In genomic region chr20:37202267-37202943, GRCh38 we compare ENCODE assay signal across 8 cellular contexts. TPM values are rescaled to one million over a fixed set of nuclear protein-coding genes. Genes with fewer than 3 reads are reported as not detected.
DNase-seq lines count a peak whose midpoint lies in the region; ATAC-seq, FAIRE-seq and TF ChIP-seq lines count a peak whose summit lies in the region.

No MANE protein-coding gene starts in this region.

- H3K9me3 ChIP-seq in astrocyte (ENCODE audit: insufficient read depth, low read depth, low read length): no peaks in the 10 kb centered on the region
- H3K9me3 ChIP-seq in stomach smooth muscle (ENCODE audit: control insufficient read depth in 2 of 2, low read length in 2 of 2): no peaks in the 10 kb centered on the region

- H3K27me3 ChIP-seq in astrocyte (ENCODE audit: insufficient read depth, low read length) (no peaks in the 10 kb centered on the region), stomach smooth muscle (ENCODE audit: control insufficient read depth in 1 of 2, insufficient read depth in 2 of 2, low read length in 2 of 2) (no peaks in the 10 kb centered on the region)

- H3K27me3 Mint-ChIP-seq in astrocyte (ENCODE audit: low read depth, unreplicated experiment): no peaks in the 10 kb centered on the region
- no peaks in the 10 kb centered on the region for H3K27me3 Mint-ChIP-seq in immature natural killer cell (ENCODE audit: low read depth in 3 of 3)
- no peaks in the 10 kb centered on the region for H3K27me3 Mint-ChIP-seq in activated T-helper 2 cell treated with anti-CD3 and anti-CD28 coated beads, Interferon-gamma antibody, Interleukin-2, Interleukin-4, amounts not matched to agents 10 μg/mL and 5 μg/mL and 100 μg/mL, durations not matched to agents 14 hours and 24 hours and 36 hours (ENCODE audit: low read depth)

- H3K9me3 Mint-ChIP-seq in astrocyte (ENCODE audit: unreplicated experiment): no peaks in the 10 kb centered on the region
- H3K9me3 Mint-ChIP-seq in immature natural killer cell: no peaks in the 10 kb centered on the region
- no peaks in the 10 kb centered on the region for H3K9me3 Mint-ChIP-seq in activated T-helper 2 cell treated with anti-CD3 and anti-CD28 coated beads, Interferon-gamma antibody, Interleukin-2, Interleukin-4, amounts not matched to agents 10 μg/mL and 5 μg/mL and 100 μg/mL, durations not matched to agents 14 hours and 24 hours and 36 hours

- in situ Hi-C loops in ACHN (cut with HindIII; ENCODE audit: low pct_ligation_motif_present, low pct_unique_long_range_greater_than_20kb, low sequenced_read_pairs): no loop called here

- DNase-seq in ACHN (peak; percentile 94), GM12864 (ENCODE audit: low read depth) (no peak), NCI-H2196 (lab: John Stamatoyannopoulos, UW; ENCODE audit: unreplicated experiment) (peak; percentile 45), astrocyte (ENCODE audit: low read depth) (peak; percentile 97), immature natural killer cell (peak; percentile 15 to 22 (median 22))
- DNase-seq in activated T-helper 2 cell treated with anti-CD3 and anti-CD28 coated beads, Interferon-gamma antibody, Interleukin-2, Interleukin-4, amounts not matched to agents 10 μg/mL and 5 μg/mL and 100 μg/mL, durations not matched to agents 14 hours and 24 hours and 36 hours (ENCODE audit: low spot score): no peak

- no peak overlapping the region for H3K4me3 Mint-ChIP-seq in astrocyte (ENCODE audit: unreplicated experiment)
- H3K4me3 Mint-ChIP-seq in immature natural killer cell: no peak overlapping the region
- H3K4me3 Mint-ChIP-seq in activated T-helper 2 cell treated with anti-CD3 and anti-CD28 coated beads, Interferon-gamma antibody, Interleukin-2, Interleukin-4, amounts not matched to agents 10 μg/mL and 5 μg/mL and 100 μg/mL, durations not matched to agents 14 hours and 24 hours and 36 hours (ENCODE audit: low read depth): no peak overlapping the region

- no peak for ATAC-seq in GM18511 (IDR thresholded peaks at IDR 0.05; ENCODE audit: unreplicated experiment)

- intact Hi-C loops in activated T-helper 2 cell treated with anti-CD3 and anti-CD28 coated beads, Interferon-gamma antibody, Interleukin-2, Interleukin-4, amounts not matched to agents 10 μg/mL and 5 μg/mL and 100 μg/mL, durations not matched to agents 14 hours and 24 hours and 36 hours (cut with micrococcal nuclease): no loop called here

- H4K20me1 ChIP-seq in astrocyte (ENCODE audit: insufficient read depth, low read length): peaks cover 69% of the 10 kb centered on the region

- peak overlapping the region; percentile 79 for H3K4me2 ChIP-seq in astrocyte (ENCODE audit: low read length)

- H3K4me3 ChIP-seq in GM12864 (ENCODE audit: low read depth, low read length) (no peak overlapping the region), astrocyte (ENCODE audit: insufficient read depth, low read depth, low read length) (peak overlapping the region; percentile 20), stomach smooth muscle (ENCODE audit: low read length in 2 of 2) (peak overlapping the region in 1 of 2 donors; percentile 29)

- H2AFZ ChIP-seq in astrocyte (ENCODE audit: low read depth, low read length): no peak overlapping the region

- peaks cover 15% of the 10 kb centered on the region for H3K4me1 ChIP-seq in astrocyte (ENCODE audit: insufficient read depth, low read length)
- peaks cover 7% of the 10 kb centered on the region for H3K4me1 ChIP-seq in stomach smooth muscle (ENCODE audit: control insufficient read depth, insufficient read depth, low read length)

- H3K4me1 Mint-ChIP-seq in astrocyte (ENCODE audit: low read depth, unreplicated experiment) (peaks cover 27% of the 10 kb centered on the region), immature natural killer cell (peaks cover 6 to 18% of the 10 kb centered on the region in 2 donors)
- H3K4me1 Mint-ChIP-seq in activated T-helper 2 cell treated with anti-CD3 and anti-CD28 coated beads, Interferon-gamma antibody, Interleukin-2, Interleukin-4, amounts not matched to agents 10 μg/mL and 5 μg/mL and 100 μg/mL, durations not matched to agents 14 hours and 24 hours and 36 hours (ENCODE audit: low read depth): peaks cover 4% of the 10 kb centered on the region

- H3K36me3 Mint-ChIP-seq in astrocyte (ENCODE audit: low read depth, unreplicated experiment) (peaks cover 25% of the 10 kb centered on the region), immature natural killer cell (peaks cover 9 to 56% (median 26%) of the 10 kb centered on the region in 3 donors)
- peaks cover 82% of the 10 kb centered on the region for H3K36me3 Mint-ChIP-seq in activated T-helper 2 cell treated with anti-CD3 and anti-CD28 coated beads, Interferon-gamma antibody, Interleukin-2, Interleukin-4, amounts not matched to agents 10 μg/mL and 5 μg/mL and 100 μg/mL, durations not matched to agents 14 hours and 24 hours and 36 hours (ENCODE audit: low read depth)

- H3K79me2 ChIP-seq in astrocyte (ENCODE audit: insufficient read depth, low read length): peaks cover 46% of the 10 kb centered on the region

- H3K27ac ChIP-seq in astrocyte (ENCODE audit: low read depth, low read length): peak overlapping the region; percentile 91
- peak overlapping the region; percentile 41 for H3K27ac ChIP-seq in stomach smooth muscle (ENCODE audit: low read length)

- FAIRE-seq in astrocyte (lab: Jason Lieb, UNC): peak; percentile 92

- H3K9ac ChIP-seq in astrocyte (ENCODE audit: low read length) (peak overlapping the region; percentile 75), stomach smooth muscle (ENCODE audit: low read length in 2 of 2) (peak overlapping the region; percentile 27 to 60)

- TF ChIP-seq CTCF in GM12864 (IDR thresholded peaks at IDR 0.05; ENCODE audit: low read depth, low read length, missing control alignments) (peak; percentile 68), astrocyte (IDR thresholded peaks at IDR 0.05; ENCODE audit: insufficient read depth, low read depth, low read length) (peak; percentile 98)

- H3K27ac Mint-ChIP-seq in astrocyte (ENCODE audit: unreplicated experiment) (peak overlapping the region; percentile 91), immature natural killer cell (peak overlapping the region in 2 of 6 donors; percentile 8 to 53)
- no peak overlapping the region for H3K27ac Mint-ChIP-seq in activated T-helper 2 cell treated with anti-CD3 and anti-CD28 coated beads, Interferon-gamma antibody, Interleukin-2, Interleukin-4, amounts not matched to agents 10 μg/mL and 5 μg/mL and 100 μg/mL, durations not matched to agents 14 hours and 24 hours and 36 hours

- peaks cover 53% of the 10 kb centered on the region for H3K36me3 ChIP-seq in astrocyte (ENCODE audit: insufficient read depth, low read length)
- peaks cover 38 to 40% of the 10 kb centered on the region in 2 donors for H3K36me3 ChIP-seq in stomach smooth muscle (ENCODE audit: control insufficient read depth in 2 of 2, insufficient read depth in 2 of 2, low read length in 2 of 2)

RNA-seq across cellular contexts. Expression of gene MROH8, which starts 23.1 kb away (rescaled TPM):
- total RNA-seq in astrocyte: 1.2 and 1.3 TPM in 2 replicates
- polyA plus RNA-seq in immature natural killer cell: 1 to 10 TPM; 2.1 to 3.4 (median 2.6) TPM
- 1.1 and 1.3 TPM in 2 replicates for total RNA-seq in activated T-helper 2 cell treated with anti-CD3 and anti-CD28 coated beads, Interferon-gamma antibody, Interleukin-2, Interleukin-4, amounts not matched to agents 10 μg/mL and 5 μg/mL and 100 μg/mL, durations not matched to agents 14 hours and 24 hours and 36 hours

RNA-seq across cellular contexts. Expression of gene RPN2, which starts 23.3 kb away (rescaled TPM):
- 259 and 290 TPM in 2 replicates for total RNA-seq in astrocyte
- 100 to 1,000 TPM; 238 to 353 (median 312) TPM for polyA plus RNA-seq in immature natural killer cell
- total RNA-seq in activated T-helper 2 cell treated with anti-CD3 and anti-CD28 coated beads, Interferon-gamma antibody, Interleukin-2, Interleukin-4, amounts not matched to agents 10 μg/mL and 5 μg/mL and 100 μg/mL, durations not matched to agents 14 hours and 24 hours and 36 hours: 217 and 229 TPM in 2 replicates

RNA-seq across cellular contexts. Expression of gene GHRH, which starts 59.2 kb away (rescaled TPM):
- not detected in 2 replicates for total RNA-seq in astrocyte
- not detected for polyA plus RNA-seq in immature natural killer cell
- not detected in 2 replicates for total RNA-seq in activated T-helper 2 cell treated with anti-CD3 and anti-CD28 coated beads, Interferon-gamma antibody, Interleukin-2, Interleukin-4, amounts not matched to agents 10 μg/mL and 5 μg/mL and 100 μg/mL, durations not matched to agents 14 hours and 24 hours and 36 hours

Comparison
In these comparisons a context has a peak if more than half of its experiments do, and no peak if none do; other contexts are left out.
1. DNase-seq: peak in ACHN (single experiment), NCI-H2196 (single experiment), astrocyte (single experiment) and immature natural killer cell (3 of 3); none in GM12864 (single experiment) and activated T-helper 2 cell treated with anti-CD3 and anti-CD28 coated beads, Interferon-gamma antibody, Interleukin-2, Interleukin-4, amounts not matched to agents 10 μg/mL and 5 μg/mL and 100 μg/mL, durations not matched to agents 14 hours and 24 hours and 36 hours (single experiment).